In genomic region chrX:39969826-39970569, GRCh38 we compare ENCODE assay signal across 17 cellular contexts.
DNase-seq lines count a peak whose midpoint lies in the region; ATAC-seq and TF ChIP-seq lines count a peak whose summit lies in the region.
"Had no signal": no experiment of that assay in that cellular context is flagged by ENCODE, and none has a peak within 500 bp of the region (broad histone marks: within the 10 kb centered on the region; RNA-seq: fewer than 3 reads in every experiment).

No MANE protein-coding gene starts in this region.

- peak overlapping the region in 1 of 3 donors; percentile 58 for H3K4me3 Mint-ChIP-seq in T-cell
- no peak overlapping the region for H3K4me3 Mint-ChIP-seq in activated naive CD8-positive, alpha-beta T cell treated with anti-CD3 and anti-CD28 coated beads for 36 hours
- H3K4me3 Mint-ChIP-seq: activated T-cell treated with anti-CD3 and anti-CD28 coated beads, Interleukin-2, amount 50 U/mL, for 4 hours; mesothelial cell of epicardium had no signal

- peaks cover 18 to 28% (median 25%) of the 10 kb centered on the region in 3 donors for H3K4me1 Mint-ChIP-seq in T-cell
- peaks cover 16% of the 10 kb centered on the region for H3K4me1 Mint-ChIP-seq in activated naive CD8-positive, alpha-beta T cell treated with anti-CD3 and anti-CD28 coated beads for 36 hours

- CTCF ChIA-PET in T-cell (lab: Charles Lee) = interaction anchor here in 1 of 2 donors (0.6 kb wide), 1 partner anchor 18 kb away, joined by 5 read pairs; no protein-coding TSS in a partner anchor

- H3K4me1 ChIP-seq in heart left ventricle (peaks cover 0 to 13% (median 0%) of the 10 kb centered on the region in 12 donors), right atrium auricular region (no peaks in the 10 kb centered on the region), thyroid gland (peaks cover 0 to 10% of the 10 kb centered on the region in 2 donors), osteoblast (ENCODE audit: insufficient read depth, low read length) (peaks cover 8% of the 10 kb centered on the region), ascending aorta (no peaks in the 10 kb centered on the region)
- H3K4me1 ChIP-seq: prostate gland, vagina had no signal

- H3K9me3 ChIP-seq in heart left ventricle (peaks cover 0 to 20% (median 0%) of the 10 kb centered on the region in 12 donors), right atrium auricular region (peaks cover 0 to 16% of the 10 kb centered on the region in 2 donors), thyroid gland (no peaks in the 10 kb centered on the region), osteoblast (ENCODE audit: low read depth, low read length) (peaks cover 2% of the 10 kb centered on the region), ascending aorta (peaks cover 0 to 3% of the 10 kb centered on the region in 2 donors)
- H3K9me3 ChIP-seq: prostate gland, vagina had no signal

- H3K27me3 ChIP-seq in heart left ventricle (peaks cover 0 to 2% (median 0%) of the 10 kb centered on the region in 9 donors), right atrium auricular region (no peaks in the 10 kb centered on the region), thyroid gland (no peaks in the 10 kb centered on the region), osteoblast (ENCODE audit: insufficient read depth, low read length) (no peaks in the 10 kb centered on the region), ascending aorta (no peaks in the 10 kb centered on the region)
- H3K27me3 ChIP-seq: vagina had no signal

- TF ChIP-seq POLR2A in heart left ventricle (IDR thresholded peaks at IDR 0.05) = no peak
- TF ChIP-seq POLR2A in thyroid gland (IDR thresholded peaks at IDR 0.05) = no peak

- ATAC-seq in heart left ventricle (peak; percentile 41 to 80 (median 50)), T-cell (replicated peaks in 1 of 4) (no peak)
- ATAC-seq: A549 had no signal

- no peaks in the 10 kb centered on the region for H3K79me2 ChIP-seq in osteoblast (ENCODE audit: insufficient read depth, low read length)

- H3K27ac ChIP-seq in heart left ventricle (peak overlapping the region in 6 of 12 donors; percentile 59 to 78 (median 70)), right atrium auricular region (no peak overlapping the region), thyroid gland (no peak overlapping the region), osteoblast (ENCODE audit: low read depth, low read length) (no peak overlapping the region), ascending aorta (no peak overlapping the region)
- H3K27ac ChIP-seq: A549, prostate gland, vagina had no signal

- intact Hi-C loops in heart left ventricle (cut with DNase I) = no loop called here
- intact Hi-C loops in thyroid gland (cut with DNase I) = no loop called here
- intact Hi-C loops in ascending aorta (cut with DNase I) = no loop called here

- TF ChIP-seq CTCF in heart left ventricle (IDR thresholded peaks at IDR 0.05) (no peak), right atrium auricular region (IDR thresholded peaks at IDR 0.05) (no peak), thyroid gland (IDR thresholded peaks at IDR 0.05) (no peak), osteoblast (IDR thresholded peaks at IDR 0.05; ENCODE audit: extremely low read depth, low read depth, low read length) (no peak), ascending aorta (IDR thresholded peaks at IDR 0.05) (no peak)

- POLR2A ChIA-PET in T-cell (lab: Charles Lee) = no interaction called here

- H2AFZ ChIP-seq in osteoblast (ENCODE audit: low read length) = no peak overlapping the region

- DNase-seq in heart left ventricle (peak in 1 of 5 donors; percentile 39), right atrium auricular region (ENCODE audit: low spot score) (no peak), T-cell (no peak), left kidney (ENCODE audit: low read depth, low spot score) (peak; percentile 46), thyroid gland (peak; percentile 11 to 21), osteoblast (ENCODE audit: insufficient read length, low spot score, missing footprints) (no peak), ascending aorta (ENCODE audit: low spot score in 2 of 2) (no peak)
- DNase-seq in activated naive CD8-positive, alpha-beta T cell treated with anti-CD3 and anti-CD28 coated beads for 36 hours = no peak
- DNase-seq: activated T-cell treated with anti-CD3 and anti-CD28 coated beads, Interleukin-2, amount 50 U/mL, for 4 hours; C1 segment of cervical spinal cord; DMS 273 treated with DMSO at 0.1 percent for 48 hours; GDM1; hippocampal formation had no signal

- peaks cover 0 to 3% of the 10 kb centered on the region in 2 donors for H3K27me3 Mint-ChIP-seq in T-cell
- H3K27me3 Mint-ChIP-seq in activated naive CD8-positive, alpha-beta T cell treated with anti-CD3 and anti-CD28 coated beads for 36 hours = no peaks in the 10 kb centered on the region

- H3K36me3 ChIP-seq in heart left ventricle (no peaks in the 10 kb centered on the region), right atrium auricular region (no peaks in the 10 kb centered on the region), thyroid gland (no peaks in the 10 kb centered on the region), osteoblast (ENCODE audit: insufficient read depth, low read length) (no peaks in the 10 kb centered on the region), ascending aorta (no peaks in the 10 kb centered on the region)
- H3K36me3 ChIP-seq: prostate gland, vagina had no signal

- H3K36me3 Mint-ChIP-seq in T-cell = no peaks in the 10 kb centered on the region
- peaks cover 4% of the 10 kb centered on the region for H3K36me3 Mint-ChIP-seq in activated naive CD8-positive, alpha-beta T cell treated with anti-CD3 and anti-CD28 coated beads for 36 hours

- peaks cover 5 to 9% (median 6%) of the 10 kb centered on the region in 3 donors for H3K9me3 Mint-ChIP-seq in T-cell
- H3K9me3 Mint-ChIP-seq in activated naive CD8-positive, alpha-beta T cell treated with anti-CD3 and anti-CD28 coated beads for 36 hours = peaks cover 7% of the 10 kb centered on the region

- H3K27ac Mint-ChIP-seq in T-cell = peak overlapping the region; percentile 82 to 83
- no peak overlapping the region for H3K27ac Mint-ChIP-seq in activated naive CD8-positive, alpha-beta T cell treated with anti-CD3 and anti-CD28 coated beads for 36 hours
- H3K27ac Mint-ChIP-seq: mesothelial cell of epicardium had no signal

- no peaks in the 10 kb centered on the region for H4K20me1 ChIP-seq in osteoblast (ENCODE audit: insufficient read depth, low read length)

- WGBS in heart left ventricle, 4 donors = 67 to 80% (median 75%) methylated on average over 19 to 21 of the region's 21 CpGs
- 28 to 48% methylated on average over 6 to 15 of the region's 21 CpGs for WGBS in thyroid gland, 2 donors

- H3K4me3 ChIP-seq in heart left ventricle (peak overlapping the region in 1 of 12 donors; percentile 2), right atrium auricular region (no peak overlapping the region), thyroid gland (replicated peaks in 1 of 3) (no peak overlapping the region), osteoblast (ENCODE audit: insufficient read depth, low read length) (no peak overlapping the region), ascending aorta (no peak overlapping the region)
- H3K4me3 ChIP-seq: A549, prostate gland, vagina had no signal

- no peak overlapping the region for H3K4me2 ChIP-seq in osteoblast (ENCODE audit: insufficient read depth, low read length)
- H3K4me2 ChIP-seq: A549 had no signal

Comparison
In these comparisons a context has a peak if more than half of its experiments do, and no peak if none do; other contexts are left out.
1. ATAC-seq: peak in heart left ventricle (4 of 4); none in T-cell (0 of 4).
2. DNase-seq: peak in left kidney (single experiment) and thyroid gland (2 of 2); none in right atrium auricular region (single experiment), T-cell (0 of 34), osteoblast (single experiment), ascending aorta (0 of 2) and activated naive CD8-positive, alpha-beta T cell treated with anti-CD3 and anti-CD28 coated beads for 36 hours (single experiment).